ENCODE assay signal across 2 cellular contexts in genomic region chr15:39392469-39393047, GRCh38.
TF ChIP-seq lines count a peak whose summit lies in the region.

No MANE protein-coding gene starts in this region.

TF ChIP-seq in IMR-90, 13 proteins besides CTCF, POLR2A, EP300 and RAD21:
- TF ChIP-seq MAFK (IDR thresholded peaks at IDR 0.05; ENCODE audit: low read depth, low read length) (peak; percentile 86), SMC3 (IDR thresholded peaks at IDR 0.05; ENCODE audit: low read depth, low read length) (no peak)

TF ChIP-seq in H1, 55 proteins besides CTCF, POLR2A, EP300 and RAD21:
- TF ChIP-seq TEAD4 (IDR thresholded peaks at IDR 0.05; ENCODE audit: low read depth, low read length) (no peak), MAFK (IDR thresholded peaks at IDR 0.05; ENCODE audit: low read depth, low read length) (peak; percentile 21; the same call in 1 of the 2 replicates)
